In the genomic region with DNA sequence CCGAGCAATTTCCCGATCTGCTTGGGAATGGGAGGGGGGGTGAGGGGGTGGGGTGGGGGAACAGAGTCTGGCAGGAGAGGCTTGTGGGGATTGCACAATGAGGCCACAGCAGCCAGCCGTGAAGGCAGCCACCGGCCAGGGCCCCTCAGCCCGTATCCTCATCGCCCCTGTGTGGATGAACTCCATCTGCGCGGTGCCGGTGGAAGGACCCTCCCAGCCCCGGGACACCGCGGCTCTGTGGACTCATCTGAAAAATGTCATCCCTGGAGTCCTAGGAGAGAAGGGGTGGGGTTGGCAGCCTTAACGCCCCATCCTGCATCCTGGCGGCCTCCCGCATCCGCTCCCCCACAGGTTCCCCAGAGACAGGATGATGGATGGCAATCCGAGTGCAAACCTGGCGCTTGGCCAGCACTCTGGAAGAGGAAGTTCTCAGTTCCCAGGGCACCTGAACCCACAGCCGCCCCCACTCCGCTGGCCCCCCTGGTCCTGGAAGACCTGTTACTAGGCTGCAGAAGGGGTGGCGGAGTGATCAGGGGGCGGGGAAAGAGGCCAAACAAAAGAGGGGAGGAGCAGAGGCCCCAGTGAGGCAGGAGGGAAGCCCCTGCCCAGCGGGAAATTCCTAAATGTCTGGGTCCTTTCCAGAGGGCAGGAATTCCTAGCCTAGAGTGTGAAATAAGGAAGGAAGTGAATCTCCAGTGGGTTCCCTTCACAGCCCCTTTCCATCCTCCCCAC, we compare ENCODE assay signal across 8 cellular contexts. TPM values are rescaled to one million over a fixed set of nuclear protein-coding genes. Genes with fewer than 3 reads are reported as not detected.
DNase-seq lines count a peak whose midpoint lies in the region; ATAC-seq and TF ChIP-seq lines count a peak whose summit lies in the region.
"Had no signal": no experiment of that assay in that cellular context is flagged by ENCODE, and none has a peak within 500 bp of the region (broad histone marks: within the 10 kb centered on the region; RNA-seq: fewer than 3 reads in every experiment).

No MANE protein-coding gene starts in this region.

- DNase-seq in HK-2 (ENCODE audit: unreplicated experiment) (peak; percentile 95), NCI-H510A treated with DMSO at 0.1 percent for 48 hours (lab: John Stamatoyannopoulos, UW) (peak; percentile 97), cerebellar cortex (ENCODE audit: low spot score) (peak; percentile 22), tibial artery (peak; percentile 85 to 90)
- no peak for DNase-seq in effector CD8-positive, alpha-beta T cell (lab: John Stamatoyannopoulos, UW)

- H3K4me3 ChIP-seq in liver (ENCODE audit: low read depth in 1 of 3, low read length in 3 of 3) (no peak overlapping the region), tibial artery (peak overlapping the region; percentile 51 to 63)

- WGBS in liver: 18% methylated on average over 23 of the region's 23 CpGs

- intact Hi-C loops in tibial artery (cut with DNase I; ENCODE audit: low total_unique reads): no loop called here

- H3K36me3 ChIP-seq in liver (ENCODE audit: control insufficient read depth in 4 of 4, insufficient read depth in 3 of 4, low read depth in 1 of 4, low read length in 3 of 4): no peaks in the 10 kb centered on the region
- H3K36me3 ChIP-seq in tibial artery: no peaks in the 10 kb centered on the region

- ATAC-seq in GM18868 (IDR thresholded peaks at IDR 0.05; ENCODE audit: unreplicated experiment): no peak

- H3K27ac ChIP-seq in liver (ENCODE audit: low read depth in 1 of 2, low read length in 2 of 2): peak overlapping the region; percentile 59 to 75
- H3K27ac ChIP-seq in tibial artery: peak overlapping the region; percentile 58 to 63

- no peak for TF ChIP-seq RAD21 in liver (IDR thresholded peaks at IDR 0.05)

- H3K27me3 ChIP-seq in liver (ENCODE audit: control insufficient read depth in 4 of 4, insufficient read depth in 4 of 4, low read length in 3 of 4) (no peaks in the 10 kb centered on the region), tibial artery (peaks cover 0 to 57% of the 10 kb centered on the region in 2 donors)

- no peak overlapping the region for H3K9ac ChIP-seq in liver (ENCODE audit: low read depth in 1 of 2, low read length in 2 of 2)

- TF ChIP-seq CTCF in liver (IDR thresholded peaks at IDR 0.05; ENCODE audit: low read depth, low read length, missing input control): no peak
- TF ChIP-seq CTCF in tibial artery (IDR thresholded peaks at IDR 0.05): no peak

- H3K9me3 ChIP-seq in liver (ENCODE audit: control insufficient read depth in 4 of 4, low read length in 3 of 4) (no peaks in the 10 kb centered on the region), tibial artery (no peaks in the 10 kb centered on the region)

- H3K4me1 ChIP-seq in liver (ENCODE audit: control insufficient read depth in 4 of 4, insufficient read depth in 4 of 4, low read length in 3 of 4) (peaks cover 19 to 44% (median 31%) of the 10 kb centered on the region in 4 donors), tibial artery (peaks cover 0 to 62% (median 44%) of the 10 kb centered on the region in 4 donors)

TF ChIP-seq in liver, 16 proteins besides CTCF, POLR2A, EP300 and RAD21:
- TF ChIP-seq HNF4G (IDR thresholded peaks at IDR 0.05) (no peak), RXRA (IDR thresholded peaks at IDR 0.05) (no peak), YY1 (IDR thresholded peaks at IDR 0.05) (no peak), NR2F2 (IDR thresholded peaks at IDR 0.05) (peak; percentile 20)

RNA-seq across cellular contexts. Expression of a gene that starts 1.2 kb away (rescaled TPM):
- 10 to 100 TPM; 25.0 to 32.0 TPM for total RNA-seq in liver
- polyA plus RNA-seq in liver: 10 to 100 TPM in 1 of 2 donors, 1 to 10 TPM in 1; 8.9 to 19.8 TPM

RNA-seq across cellular contexts. Expression of a gene that starts 27.5 kb away (rescaled TPM):
- 10 to 100 TPM; 46.8 to 77.8 TPM for total RNA-seq in liver
- 10 to 100 TPM; 24.0 to 26.6 TPM for polyA plus RNA-seq in liver
- total RNA-seq: T-helper 2 cell treated with Interferon-gamma antibody and Interleukin-4, amounts not matched to agents 100 ng/mL and 5 ng/mL, for 36 hours had no signal

RNA-seq across cellular contexts. Expression of a gene that starts 38.0 kb away (rescaled TPM):
- under 1 TPM in 1 of 2 donors, not detected in 1; 0.47 TPM for total RNA-seq in liver
- polyA plus RNA-seq in liver: under 1 TPM in 1 of 2 donors, not detected in 1; 0.53 TPM
- total RNA-seq: T-helper 2 cell treated with Interferon-gamma antibody and Interleukin-4, amounts not matched to agents 100 ng/mL and 5 ng/mL, for 36 hours had no signal

Comparison
In these comparisons a context has a peak if more than half of its experiments do, and no peak if none do; other contexts are left out.
1. H3K4me3 ChIP-seq: peak in tibial artery (2 of 2); none in liver (0 of 3).